In the genomic region with DNA sequence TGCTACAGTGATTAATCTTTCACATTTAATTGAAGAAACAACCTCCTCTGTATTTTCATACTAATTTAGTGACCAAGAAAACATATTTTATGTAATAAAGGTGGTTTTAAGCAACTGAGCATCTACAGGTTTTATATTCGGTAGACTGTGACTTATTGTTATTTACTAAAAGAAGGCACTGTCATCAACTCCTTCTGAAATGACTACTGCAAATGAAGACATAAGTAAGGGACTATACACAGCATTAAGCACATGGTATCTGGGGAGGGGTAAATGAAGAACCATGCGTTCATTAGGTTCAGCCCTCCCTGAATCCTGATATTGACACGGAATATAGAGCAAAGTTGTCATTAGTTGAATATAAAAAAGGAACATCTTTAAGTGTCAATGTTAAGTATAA, we compare ENCODE assay signal across 19 cellular contexts. TPM values are rescaled to one million over a fixed set of nuclear protein-coding genes. Genes with fewer than 3 reads are reported as not detected.
DNase-seq lines count a peak whose midpoint lies in the region; ATAC-seq and TF ChIP-seq lines count a peak whose summit lies in the region.
"Had no signal": no experiment of that assay in that cellular context is flagged by ENCODE, and none has a peak within 500 bp of the region (broad histone marks: within the 10 kb centered on the region; RNA-seq: fewer than 3 reads in every experiment).

No MANE protein-coding gene starts in this region.

- no peaks in the 10 kb centered on the region for H3K4me1 Mint-ChIP-seq in T-cell

- intact Hi-C loops in dorsolateral prefrontal cortex (cut with DNase I), result loop anchor here in 1 of 2 donors (5.0 kb wide), 1 partner anchor 75 kb away; no protein-coding TSS in a partner anchor

- H3K4me3 Mint-ChIP-seq in T-cell, result no peak overlapping the region
- H3K4me3 Mint-ChIP-seq: CD14-positive monocyte; CD4-positive, alpha-beta memory T cell; HFFc6; IgD-negative memory B cell had no signal

- peak overlapping the region; percentile 95 for H3K27ac ChIP-seq in angular gyrus (ENCODE audit: low read depth, low read length)
- peak overlapping the region; percentile 63 to 100 (median 98) for H3K27ac ChIP-seq in dorsolateral prefrontal cortex
- H3K27ac ChIP-seq in temporal lobe (ENCODE audit: low read depth, low read length), result peak overlapping the region; percentile 90
- H3K27ac ChIP-seq: BLaER1, GM23248 had no signal

- H3K27me3 ChIP-seq in dorsolateral prefrontal cortex, result peaks cover 0 to 4% (median 0%) of the 10 kb centered on the region in 45 donors
- H3K27me3 ChIP-seq: BLaER1 had no signal

- no peak for DNase-seq in dorsolateral prefrontal cortex
- DNase-seq in medulla oblongata (ENCODE audit: extremely low spot score), result peak; percentile 53
- no peak for DNase-seq in T-cell
- no peak for DNase-seq in activated CD4-positive, alpha-beta T cell treated with anti-CD3 and anti-CD28 coated beads for 48 hours
- no peak for DNase-seq in GOT3 (lab: John Stamatoyannopoulos, UW)
- DNase-seq: 8988T; Calu3; CD4-positive, alpha-beta memory T cell; DMS79 treated with DMSO at 0.1 percent for 48 hours; GF-D8; GM23248; HFFc6 had no signal

- H3K27me3 Mint-ChIP-seq in T-cell, result peaks cover 24 to 35% of the 10 kb centered on the region in 2 donors

- TF ChIP-seq CTCF in dorsolateral prefrontal cortex (IDR thresholded peaks at IDR 0.05 in 54 of 56, conservative IDR thresholded peaks at IDR 0.05 in 2 of 56; ENCODE audit: low read depth in 1 of 56, partially characterized antibody in 56 of 56), result no peak

- H3K36me3 Mint-ChIP-seq in T-cell, result no peaks in the 10 kb centered on the region
- H3K36me3 Mint-ChIP-seq: CD14-positive monocyte; CD4-positive, alpha-beta memory T cell; IgD-negative memory B cell had no signal

- CTCF ChIA-PET in T-cell (lab: Charles Lee), result no interaction called here

- peak overlapping the region in 52 of 59 donors; percentile 4 to 94 (median 82) for H3K4me3 ChIP-seq in dorsolateral prefrontal cortex
- H3K4me3 ChIP-seq: BLaER1, GM23248 had no signal

- H3K9me3 Mint-ChIP-seq in T-cell, result peaks cover 0 to 5% (median 5%) of the 10 kb centered on the region in 3 donors
- H3K9me3 Mint-ChIP-seq: HFFc6 had no signal

- ATAC-seq in T-cell (replicated peaks in 1 of 4), result no peak
- ATAC-seq: HCT116, HepG2 had no signal

- no peak overlapping the region for H3K27ac Mint-ChIP-seq in T-cell
- H3K27ac Mint-ChIP-seq: CD14-positive monocyte; CD4-positive, alpha-beta memory T cell; HFFc6; IgD-negative memory B cell had no signal

- POLR2A ChIA-PET in T-cell (lab: Charles Lee), result no interaction called here

RNA-seq across cellular contexts. Expression of a gene that starts 4.3 kb away (rescaled TPM):
- total RNA-seq in dorsolateral prefrontal cortex, result 10 to 100 TPM; 21.1 to 77.0 (median 41.3) TPM
- 5.9 TPM for total RNA-seq in temporal lobe
- total RNA-seq in T-cell, result under 1 TPM in 4 of 5 donors, not detected in 1; 0.07 to 0.35 (median 0.12) TPM
- total RNA-seq: Calu3; CD4-positive, alpha-beta memory T cell; GM23248; HepG2; HFFc6 had no signal
